14 cellular contexts compared by ENCODE assay signal in genomic region chr21:42039470-42039901, GRCh38. TPM values are rescaled to one million over a fixed set of nuclear protein-coding genes. Genes with fewer than 3 reads are reported as not detected.
DNase-seq lines count a peak whose midpoint lies in the region; ATAC-seq and TF ChIP-seq lines count a peak whose summit lies in the region.
"Had no signal": no experiment of that assay in that cellular context is flagged by ENCODE, and none has a peak within 500 bp of the region (broad histone marks: within the 10 kb centered on the region; RNA-seq: fewer than 3 reads in every experiment).

No MANE protein-coding gene starts in this region.

- peak; percentile 12 for ATAC-seq in stimulated activated memory B cell treated with anti-CD40 and anti-IgM and Interleukin-4, amounts not matched to agents 10 μg/mL and 1 μg/mL and 100 μg/mL, for 72 hours
- ATAC-seq: activated naive CD4-positive, alpha-beta T cell treated with anti-CD3 and anti-CD28 coated beads, Interleukin-2, amount 50 U/mL, for 72 hours; naive thymus-derived CD4-positive, alpha-beta T cell had no signal

- CTCF ChIA-PET in MCF 10A (lab: Yijun Ruan, JAX), result interaction anchor here (1.2 kb wide), 2 partner anchors 9 to 19 kb away, joined by 3 to 4 read pairs; no protein-coding TSS in a partner anchor

- no TSS peak for BruUV-seq in MCF 10A (replicated peaks; lab: Mats Ljungman, UMichigan)

- peak overlapping the region; percentile 64 for H3K27ac Mint-ChIP-seq in MCF 10A (ENCODE audit: low read depth, unreplicated experiment)
- H3K27ac Mint-ChIP-seq in stimulated activated memory B cell treated with anti-CD40 and anti-IgM and Interleukin-4, amounts not matched to agents 10 μg/mL and 1 μg/mL and 100 μg/mL, for 72 hours, result no peak overlapping the region

- no peaks in the 10 kb centered on the region for H3K27me3 Mint-ChIP-seq in MCF 10A (ENCODE audit: insufficient read depth, unreplicated experiment)
- H3K27me3 Mint-ChIP-seq in stimulated activated memory B cell treated with anti-CD40 and anti-IgM and Interleukin-4, amounts not matched to agents 10 μg/mL and 1 μg/mL and 100 μg/mL, for 72 hours, result no peaks in the 10 kb centered on the region
- H3K27me3 Mint-ChIP-seq: activated CD4-positive, alpha-beta T cell treated with anti-CD3 and anti-CD28 coated beads, Interleukin-2, amount 10 ng/mL, durations not matched to agents 7 days and 5 days; naive thymus-derived CD4-positive, alpha-beta T cell had no signal

- H3K4me3 Mint-ChIP-seq in MCF 10A (ENCODE audit: unreplicated experiment), result no peak overlapping the region
- H3K4me3 Mint-ChIP-seq in stimulated activated memory B cell treated with anti-CD40 and anti-IgM and Interleukin-4, amounts not matched to agents 10 μg/mL and 1 μg/mL and 100 μg/mL, for 72 hours, result no peak overlapping the region
- H3K4me3 Mint-ChIP-seq: activated CD4-positive, alpha-beta T cell treated with anti-CD3 and anti-CD28 coated beads, Interleukin-2, amount 10 ng/mL, durations not matched to agents 7 days and 5 days; naive thymus-derived CD4-positive, alpha-beta T cell had no signal

- H3K4me1 Mint-ChIP-seq in MCF 10A (ENCODE audit: insufficient read depth, unreplicated experiment), result peaks cover 24% of the 10 kb centered on the region
- H3K4me1 Mint-ChIP-seq in stimulated activated memory B cell treated with anti-CD40 and anti-IgM and Interleukin-4, amounts not matched to agents 10 μg/mL and 1 μg/mL and 100 μg/mL, for 72 hours, result no peaks in the 10 kb centered on the region
- H3K4me1 Mint-ChIP-seq: activated CD4-positive, alpha-beta T cell treated with anti-CD3 and anti-CD28 coated beads, Interleukin-2, amount 10 ng/mL, durations not matched to agents 7 days and 5 days had no signal

- TF ChIP-seq CTCF in MCF 10A (IDR thresholded peaks at IDR 0.05; ENCODE audit: unreplicated experiment), result no peak

- H3K36me3 Mint-ChIP-seq in MCF 10A (ENCODE audit: insufficient read depth, unreplicated experiment), result no peaks in the 10 kb centered on the region
- H3K36me3 Mint-ChIP-seq in stimulated activated memory B cell treated with anti-CD40 and anti-IgM and Interleukin-4, amounts not matched to agents 10 μg/mL and 1 μg/mL and 100 μg/mL, for 72 hours, result no peaks in the 10 kb centered on the region
- H3K36me3 Mint-ChIP-seq: activated naive CD4-positive, alpha-beta T cell treated with anti-CD3 and anti-CD28 coated beads, Interleukin-2, amount 50 U/mL, for 72 hours had no signal

- no peaks in the 10 kb centered on the region for H3K9me3 Mint-ChIP-seq in MCF 10A (ENCODE audit: unreplicated experiment)
- H3K9me3 Mint-ChIP-seq in stimulated activated memory B cell treated with anti-CD40 and anti-IgM and Interleukin-4, amounts not matched to agents 10 μg/mL and 1 μg/mL and 100 μg/mL, for 72 hours, result no peaks in the 10 kb centered on the region
- H3K9me3 Mint-ChIP-seq: activated CD4-positive, alpha-beta T cell treated with anti-CD3 and anti-CD28 coated beads, Interleukin-2, amount 10 ng/mL, durations not matched to agents 7 days and 5 days; activated naive CD4-positive, alpha-beta T cell treated with anti-CD3 and anti-CD28 coated beads, Interleukin-2, amount 50 U/mL, for 72 hours had no signal

- DNase-seq in GM04504 (ENCODE audit: low read depth), result peak; percentile 69
- DNase-seq in MCF 10A (ENCODE audit: unreplicated experiment), result peak; percentile 92
- peak; percentile 79 for DNase-seq in iris pigment epithelial cell (ENCODE audit: low read depth)
- no peak for DNase-seq in stimulated activated CD8-positive, alpha-beta memory T cell treated with anti-CD3 and anti-CD28 coated beads, Interleukin-4, amount 100 ng/mL, for 48 hours
- DNase-seq in occipital lobe (lab: John Stamatoyannopoulos, UW), result no peak
- no peak for DNase-seq in stimulated activated CD4-positive, alpha-beta T cell treated with anti-CD3 and anti-CD28 coated beads, Interleukin-2, amount 100 ng/mL, for 24 hours
- no peak for DNase-seq in NCI-H2227 (lab: John Stamatoyannopoulos, UW; ENCODE audit: unreplicated experiment)
- DNase-seq: activated CD4-positive, alpha-beta T cell treated with anti-CD3 and anti-CD28 coated beads, Interleukin-2, amount 10 ng/mL, durations not matched to agents 7 days and 5 days; naive thymus-derived CD4-positive, alpha-beta T cell; NCI-H146; stimulated activated CD4-positive, alpha-beta T cell treated with anti-CD3 and anti-CD28 coated beads, Interleukin-4, amount 100 ng/mL, for 4 hours had no signal

- intact Hi-C loops in MCF 10A (cut with micrococcal nuclease), result no loop called here

- POLR2A ChIA-PET in MCF 10A (lab: Yijun Ruan, JAX), result interaction anchor here (0.5 to 0.9 kb wide), 4 partner anchors 9 to 129 kb away, joined by 3 read pairs; no protein-coding TSS in a partner anchor

RNA-seq across cellular contexts. Expression of gene ZBTB21, which starts 29.3 kb away (rescaled TPM):
- total RNA-seq in MCF 10A (2022) (21.5 and 27.3 TPM in 2 replicates), occipital lobe (14.3 TPM)

RNA-seq across cellular contexts. Expression of gene UMODL1, which starts 31.6 kb away (rescaled TPM):
- total RNA-seq in MCF 10A (2022) (not detected in 2 replicates), occipital lobe (not detected)
- total RNA-seq: ureter had no signal

Comparison
In these comparisons a context has a peak if more than half of its experiments do, and no peak if none do; other contexts are left out.
1. DNase-seq: peak in GM04504 (single experiment), MCF 10A (single experiment) and iris pigment epithelial cell (single experiment); none in stimulated activated CD8-positive, alpha-beta memory T cell treated with anti-CD3 and anti-CD28 coated beads, Interleukin-4, amount 100 ng/mL, for 48 hours (single experiment), occipital lobe (single experiment), stimulated activated CD4-positive, alpha-beta T cell treated with anti-CD3 and anti-CD28 coated beads, Interleukin-2, amount 100 ng/mL, for 24 hours (0 of 2) and NCI-H2227 (single experiment).